35 cellular contexts compared by ENCODE assay signal in genomic region chr19:23557381-23557780, GRCh38.
"Had no signal": no experiment of that assay in that cellular context is flagged by ENCODE, and none has a peak within 500 bp of the region (broad histone marks: within the 10 kb centered on the region; RNA-seq: fewer than 3 reads in every experiment).

No MANE protein-coding gene starts in this region.

- H3K36me3 ChIP-seq: MG63 had no signal

- DNase-seq: Karpas-422, Kasumi-1, MG63, MM.1S, MV-4-11, NCI-H1048, NCI-H1092, NCI-H1092 treated with DMSO at 0.1 percent for 48 hours, NCI-H1105, NCI-H1105 treated with DMSO at 0.1 percent for 48 hours, NCI-H1417, NCI-H1417 treated with DMSO at 0.1 percent for 48 hours, NCI-H1436, NCI-H1436 treated with DMSO at 0.1 percent for 48 hours, NCI-H146, NCI-H1694, NCI-H1694 treated with DMSO at 0.1 percent for 48 hours, NCI-H187, NCI-H187 treated with DMSO at 0.1 percent for 48 hours, NCI-H1930, NCI-H2029, NCI-H2029 treated with DMSO at 0.1 percent for 48 hours, NCI-H2081, NCI-H2081 treated with DMSO at 0.1 percent for 48 hours, NCI-H2107, NCI-H2171, NCI-H2171 treated with DMSO at 0.1 percent for 48 hours, NCI-H2227 treated with DMSO at 0.1 percent for 48 hours, NCI-H226, NCI-H345, NCI-H446, NCI-H446 treated with DMSO at 0.1 percent for 48 hours, NCI-H510A, NCI-H510A treated with DMSO at 0.1 percent for 48 hours, NCI-H524 had no signal

- H3K4me3 ChIP-seq: MG63 had no signal

- H3K27me3 ChIP-seq: MG63 had no signal

- H3K9me3 ChIP-seq: MG63 had no signal
